Comparison of ENCODE assay signal across 8 cellular contexts in genomic region chrX:48508400-48509244, GRCh38. TPM values are rescaled to one million over a fixed set of nuclear protein-coding genes. Genes with fewer than 3 reads are reported as not detected.
A peak's percentile ranks its signal among the peaks of the same experiment; 100 is the strongest.
DNase-seq lines count a peak whose midpoint lies in the region; ATAC-seq, FAIRE-seq and TF ChIP-seq lines count a peak whose summit lies in the region.

TSS of gene PORCN (plus strand) at chrX:48508992. CDS start at chrX:48509821, 829 bp downstream.

- H4K20me1 ChIP-seq in BLaER1 treated with 17β-estradiol and CSF1 and Interleukin-3, amounts not matched to agents 10 nM and 100 nM = peaks cover 0 to under 1% (median 0%) of the 10 kb centered on the region in 11 experiments; a peak in 2 of 22 replicates

- peak within 1 kb of the TSS; percentile 72 to 82 (median 74) for H3K4me2 ChIP-seq in BLaER1 treated with 17β-estradiol and CSF1 and Interleukin-3, amounts not matched to agents 10 nM and 100 nM

- H3K9me3 Mint-ChIP-seq in activated T-helper 1 cell treated with anti-CD3 and anti-CD28 coated beads, Interleukin-12 subunit alpha, Interleukin-12 subunit beta, Interleukin-2, Interleukin-4 antibody, amounts not matched to agents 30 ng/mL and 10 ng/mL and 1 ng/mL, durations not matched to agents 14 hours and 24 hours and 36 hours = no peaks in the 10 kb centered on the region
- peaks cover 55% of the 10 kb centered on the region for H3K9me3 Mint-ChIP-seq in nephron progenitor cell
- H3K9me3 Mint-ChIP-seq in stimulated activated naive CD8-positive, alpha-beta T cell treated with anti-CD3 and anti-CD28 coated beads, Interleukin-15, Interleukin-2, amounts not matched to agents 100 ng/mL and 50 ng/mL, for 24 hours = no peaks in the 10 kb centered on the region

- no peaks in the 10 kb centered on the region for H3K36me3 ChIP-seq in BLaER1 treated with 17β-estradiol and CSF1 and Interleukin-3, amounts not matched to agents 10 nM and 100 nM

- ATAC-seq in GM19372 (IDR thresholded peaks at IDR 0.05; ENCODE audit: low read depth, unreplicated experiment) = peak; percentile 73

- H3K27ac ChIP-seq in BLaER1 treated with 17β-estradiol and CSF1 and Interleukin-3, amounts not matched to agents 10 nM and 100 nM = peak within 1 kb of the TSS; percentile 51 to 79 (median 68); a peak in 21 of 22 replicates

- intact Hi-C loops in activated T-helper 1 cell treated with anti-CD3 and anti-CD28 coated beads, Interleukin-12 subunit alpha, Interleukin-12 subunit beta, Interleukin-2, Interleukin-4 antibody, amounts not matched to agents 30 ng/mL and 10 ng/mL and 1 ng/mL, durations not matched to agents 14 hours and 24 hours and 36 hours (cut with micrococcal nuclease) = loop anchor here (1.0 to 5.0 kb wide), 6 partner anchors 13 to 89 kb away; partner anchors contain the start of genes EBP, FTSJ1, RBM3 and WDR13

- peak within 1 kb of the TSS; percentile 76 to 87 (median 82) for H3K9ac ChIP-seq in BLaER1 treated with 17β-estradiol and CSF1 and Interleukin-3, amounts not matched to agents 10 nM and 100 nM

- TF ChIP-seq CTCF in fibroblast of mammary gland (conservative IDR thresholded peaks at IDR 0.05; ENCODE audit: control insufficient read depth, insufficient read depth, low read depth, low read length) (no peak), nephron progenitor cell (IDR thresholded peaks at IDR 0.05) (no peak)

- DNase-seq in HPDE6-E6E7 (ENCODE audit: extremely low spot score) (peak; percentile 54), RCC 7860 (ENCODE audit: low spot score) (peak; percentile 41), fibroblast of mammary gland (ENCODE audit: low read depth) (peak; percentile 41), nephron progenitor cell (peak; percentile 82)
- peak; percentile 73 for DNase-seq in activated T-helper 1 cell treated with anti-CD3 and anti-CD28 coated beads, Interleukin-12 subunit alpha, Interleukin-12 subunit beta, Interleukin-2, Interleukin-4 antibody, amounts not matched to agents 30 ng/mL and 10 ng/mL and 1 ng/mL, durations not matched to agents 14 hours and 24 hours and 36 hours (ENCODE audit: low spot score)

- H3K4me3 ChIP-seq in BLaER1 treated with 17β-estradiol and CSF1 and Interleukin-3, amounts not matched to agents 10 nM and 100 nM = peak within 1 kb of the TSS; percentile 58 to 80 (median 72)
- peak within 1 kb of the TSS; percentile 69 for H3K4me3 ChIP-seq in fibroblast of mammary gland (ENCODE audit: control insufficient read depth, low read depth, low read length)

- no peaks in the 10 kb centered on the region; a peak in 1 of 22 replicates for H3K9me3 ChIP-seq in BLaER1 treated with 17β-estradiol and CSF1 and Interleukin-3, amounts not matched to agents 10 nM and 100 nM (replicated peaks in 1 of 11)

- peak within 1 kb of the TSS; percentile 90 for H3K27ac Mint-ChIP-seq in activated T-helper 1 cell treated with anti-CD3 and anti-CD28 coated beads, Interleukin-12 subunit alpha, Interleukin-12 subunit beta, Interleukin-2, Interleukin-4 antibody, amounts not matched to agents 30 ng/mL and 10 ng/mL and 1 ng/mL, durations not matched to agents 14 hours and 24 hours and 36 hours
- no peak within 1 kb of the TSS for H3K27ac Mint-ChIP-seq in nephron progenitor cell
- peak within 1 kb of the TSS; percentile 91 for H3K27ac Mint-ChIP-seq in stimulated activated naive CD8-positive, alpha-beta T cell treated with anti-CD3 and anti-CD28 coated beads, Interleukin-15, Interleukin-2, amounts not matched to agents 100 ng/mL and 50 ng/mL, for 24 hours

- peak; percentile 35 for FAIRE-seq in RCC 7860 (lab: Jason Lieb, UNC)

- peaks cover 0 to 18% (median 11%) of the 10 kb centered on the region in 10 experiments; a peak in 10 of 20 replicates for H3K4me1 ChIP-seq in BLaER1 treated with 17β-estradiol and CSF1 and Interleukin-3, amounts not matched to agents 10 nM and 100 nM

- H3K4me3 Mint-ChIP-seq in activated T-helper 1 cell treated with anti-CD3 and anti-CD28 coated beads, Interleukin-12 subunit alpha, Interleukin-12 subunit beta, Interleukin-2, Interleukin-4 antibody, amounts not matched to agents 30 ng/mL and 10 ng/mL and 1 ng/mL, durations not matched to agents 14 hours and 24 hours and 36 hours = peak within 1 kb of the TSS; percentile 93
- H3K4me3 Mint-ChIP-seq in nephron progenitor cell = peak within 1 kb of the TSS; percentile 90
- peak within 1 kb of the TSS; percentile 91 for H3K4me3 Mint-ChIP-seq in stimulated activated naive CD8-positive, alpha-beta T cell treated with anti-CD3 and anti-CD28 coated beads, Interleukin-15, Interleukin-2, amounts not matched to agents 100 ng/mL and 50 ng/mL, for 24 hours

- H3K27me3 ChIP-seq in BLaER1 treated with 17β-estradiol and CSF1 and Interleukin-3, amounts not matched to agents 10 nM and 100 nM = peaks cover 8 to 57% (median 35%) of the 10 kb centered on the region in 11 experiments

- peaks cover 2% of the 10 kb centered on the region for H3K36me3 Mint-ChIP-seq in activated T-helper 1 cell treated with anti-CD3 and anti-CD28 coated beads, Interleukin-12 subunit alpha, Interleukin-12 subunit beta, Interleukin-2, Interleukin-4 antibody, amounts not matched to agents 30 ng/mL and 10 ng/mL and 1 ng/mL, durations not matched to agents 14 hours and 24 hours and 36 hours (ENCODE audit: low read depth)
- H3K36me3 Mint-ChIP-seq in nephron progenitor cell (ENCODE audit: low read depth) = peaks cover 6% of the 10 kb centered on the region
- H3K36me3 Mint-ChIP-seq in stimulated activated naive CD8-positive, alpha-beta T cell treated with anti-CD3 and anti-CD28 coated beads, Interleukin-15, Interleukin-2, amounts not matched to agents 100 ng/mL and 50 ng/mL, for 24 hours (ENCODE audit: low read depth) = no peaks in the 10 kb centered on the region

- H3K4me1 Mint-ChIP-seq in activated T-helper 1 cell treated with anti-CD3 and anti-CD28 coated beads, Interleukin-12 subunit alpha, Interleukin-12 subunit beta, Interleukin-2, Interleukin-4 antibody, amounts not matched to agents 30 ng/mL and 10 ng/mL and 1 ng/mL, durations not matched to agents 14 hours and 24 hours and 36 hours (ENCODE audit: low read depth) = peaks cover 21% of the 10 kb centered on the region
- peaks cover 12% of the 10 kb centered on the region for H3K4me1 Mint-ChIP-seq in nephron progenitor cell
- H3K4me1 Mint-ChIP-seq in stimulated activated naive CD8-positive, alpha-beta T cell treated with anti-CD3 and anti-CD28 coated beads, Interleukin-15, Interleukin-2, amounts not matched to agents 100 ng/mL and 50 ng/mL, for 24 hours (ENCODE audit: low read depth) = peaks cover 15% of the 10 kb centered on the region

- no peaks in the 10 kb centered on the region for H3K27me3 Mint-ChIP-seq in activated T-helper 1 cell treated with anti-CD3 and anti-CD28 coated beads, Interleukin-12 subunit alpha, Interleukin-12 subunit beta, Interleukin-2, Interleukin-4 antibody, amounts not matched to agents 30 ng/mL and 10 ng/mL and 1 ng/mL, durations not matched to agents 14 hours and 24 hours and 36 hours (ENCODE audit: insufficient read depth)
- H3K27me3 Mint-ChIP-seq in nephron progenitor cell (ENCODE audit: low read depth, poor library complexity) = peaks cover 7% of the 10 kb centered on the region
- no peaks in the 10 kb centered on the region for H3K27me3 Mint-ChIP-seq in stimulated activated naive CD8-positive, alpha-beta T cell treated with anti-CD3 and anti-CD28 coated beads, Interleukin-15, Interleukin-2, amounts not matched to agents 100 ng/mL and 50 ng/mL, for 24 hours

RNA-seq across cellular contexts. Expression of gene PORCN, which starts in this region (rescaled TPM):
- 13.6 and 15.1 TPM in 2 replicates for total RNA-seq in activated T-helper 1 cell treated with anti-CD3 and anti-CD28 coated beads, Interleukin-12 subunit alpha, Interleukin-12 subunit beta, Interleukin-2, Interleukin-4 antibody, amounts not matched to agents 30 ng/mL and 10 ng/mL and 1 ng/mL, durations not matched to agents 14 hours and 24 hours and 36 hours

Comparison
In these comparisons a context has a peak if more than half of its experiments do, and no peak if none do; other contexts are left out.
1. Peak in every context shown above with its lines: DNase-seq, ATAC-seq, H3K4me3 ChIP-seq and H3K27ac ChIP-seq.